In the genomic region with DNA sequence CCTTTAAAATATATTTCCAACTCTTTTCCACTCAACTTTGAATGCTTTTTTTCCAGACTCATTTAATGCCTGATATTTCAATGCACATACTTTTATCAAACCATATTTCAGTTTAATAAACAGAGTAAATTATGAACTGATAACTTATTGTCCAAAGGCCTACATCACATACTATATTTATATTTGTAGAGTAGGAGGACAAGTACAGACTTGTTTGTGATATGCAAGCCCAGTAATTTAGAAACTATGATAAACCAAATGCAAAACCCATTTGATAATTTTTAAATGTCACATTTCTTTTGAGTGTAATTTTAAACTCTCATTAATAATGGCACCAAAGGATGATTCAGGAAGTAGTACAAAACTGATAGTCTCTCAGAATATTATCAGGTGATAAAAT, we compare ENCODE assay signal across 1 cellular context.
TF ChIP-seq lines count a peak whose summit lies in the region.

No MANE protein-coding gene starts in this region.

TF ChIP-seq in GM23338, 12 proteins besides CTCF, POLR2A, EP300 and RAD21 (continued from another document):
- TF ChIP-seq, protein P1, sequence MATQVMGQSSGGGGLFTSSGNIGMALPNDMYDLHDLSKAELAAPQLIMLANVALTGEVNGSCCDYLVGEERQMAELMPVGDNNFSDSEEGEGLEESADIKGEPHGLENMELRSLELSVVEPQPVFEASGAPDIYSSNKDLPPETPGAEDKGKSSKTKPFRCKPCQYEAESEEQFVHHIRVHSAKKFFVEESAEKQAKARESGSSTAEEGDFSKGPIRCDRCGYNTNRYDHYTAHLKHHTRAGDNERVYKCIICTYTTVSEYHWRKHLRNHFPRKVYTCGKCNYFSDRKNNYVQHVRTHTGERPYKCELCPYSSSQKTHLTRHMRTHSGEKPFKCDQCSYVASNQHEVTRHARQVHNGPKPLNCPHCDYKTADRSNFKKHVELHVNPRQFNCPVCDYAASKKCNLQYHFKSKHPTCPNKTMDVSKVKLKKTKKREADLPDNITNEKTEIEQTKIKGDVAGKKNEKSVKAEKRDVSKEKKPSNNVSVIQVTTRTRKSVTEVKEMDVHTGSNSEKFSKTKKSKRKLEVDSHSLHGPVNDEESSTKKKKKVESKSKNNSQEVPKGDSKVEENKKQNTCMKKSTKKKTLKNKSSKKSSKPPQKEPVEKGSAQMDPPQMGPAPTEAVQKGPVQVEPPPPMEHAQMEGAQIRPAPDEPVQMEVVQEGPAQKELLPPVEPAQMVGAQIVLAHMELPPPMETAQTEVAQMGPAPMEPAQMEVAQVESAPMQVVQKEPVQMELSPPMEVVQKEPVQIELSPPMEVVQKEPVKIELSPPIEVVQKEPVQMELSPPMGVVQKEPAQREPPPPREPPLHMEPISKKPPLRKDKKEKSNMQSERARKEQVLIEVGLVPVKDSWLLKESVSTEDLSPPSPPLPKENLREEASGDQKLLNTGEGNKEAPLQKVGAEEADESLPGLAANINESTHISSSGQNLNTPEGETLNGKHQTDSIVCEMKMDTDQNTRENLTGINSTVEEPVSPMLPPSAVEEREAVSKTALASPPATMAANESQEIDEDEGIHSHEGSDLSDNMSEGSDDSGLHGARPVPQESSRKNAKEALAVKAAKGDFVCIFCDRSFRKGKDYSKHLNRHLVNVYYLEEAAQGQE (IDR thresholded peaks at IDR 0.05; ENCODE audit: unreplicated experiment), result no peak
- TF ChIP-seq EZH2 (IDR thresholded peaks at IDR 0.05; ENCODE audit: low read depth, unreplicated experiment), result no peak
- TF ChIP-seq, protein P2, sequence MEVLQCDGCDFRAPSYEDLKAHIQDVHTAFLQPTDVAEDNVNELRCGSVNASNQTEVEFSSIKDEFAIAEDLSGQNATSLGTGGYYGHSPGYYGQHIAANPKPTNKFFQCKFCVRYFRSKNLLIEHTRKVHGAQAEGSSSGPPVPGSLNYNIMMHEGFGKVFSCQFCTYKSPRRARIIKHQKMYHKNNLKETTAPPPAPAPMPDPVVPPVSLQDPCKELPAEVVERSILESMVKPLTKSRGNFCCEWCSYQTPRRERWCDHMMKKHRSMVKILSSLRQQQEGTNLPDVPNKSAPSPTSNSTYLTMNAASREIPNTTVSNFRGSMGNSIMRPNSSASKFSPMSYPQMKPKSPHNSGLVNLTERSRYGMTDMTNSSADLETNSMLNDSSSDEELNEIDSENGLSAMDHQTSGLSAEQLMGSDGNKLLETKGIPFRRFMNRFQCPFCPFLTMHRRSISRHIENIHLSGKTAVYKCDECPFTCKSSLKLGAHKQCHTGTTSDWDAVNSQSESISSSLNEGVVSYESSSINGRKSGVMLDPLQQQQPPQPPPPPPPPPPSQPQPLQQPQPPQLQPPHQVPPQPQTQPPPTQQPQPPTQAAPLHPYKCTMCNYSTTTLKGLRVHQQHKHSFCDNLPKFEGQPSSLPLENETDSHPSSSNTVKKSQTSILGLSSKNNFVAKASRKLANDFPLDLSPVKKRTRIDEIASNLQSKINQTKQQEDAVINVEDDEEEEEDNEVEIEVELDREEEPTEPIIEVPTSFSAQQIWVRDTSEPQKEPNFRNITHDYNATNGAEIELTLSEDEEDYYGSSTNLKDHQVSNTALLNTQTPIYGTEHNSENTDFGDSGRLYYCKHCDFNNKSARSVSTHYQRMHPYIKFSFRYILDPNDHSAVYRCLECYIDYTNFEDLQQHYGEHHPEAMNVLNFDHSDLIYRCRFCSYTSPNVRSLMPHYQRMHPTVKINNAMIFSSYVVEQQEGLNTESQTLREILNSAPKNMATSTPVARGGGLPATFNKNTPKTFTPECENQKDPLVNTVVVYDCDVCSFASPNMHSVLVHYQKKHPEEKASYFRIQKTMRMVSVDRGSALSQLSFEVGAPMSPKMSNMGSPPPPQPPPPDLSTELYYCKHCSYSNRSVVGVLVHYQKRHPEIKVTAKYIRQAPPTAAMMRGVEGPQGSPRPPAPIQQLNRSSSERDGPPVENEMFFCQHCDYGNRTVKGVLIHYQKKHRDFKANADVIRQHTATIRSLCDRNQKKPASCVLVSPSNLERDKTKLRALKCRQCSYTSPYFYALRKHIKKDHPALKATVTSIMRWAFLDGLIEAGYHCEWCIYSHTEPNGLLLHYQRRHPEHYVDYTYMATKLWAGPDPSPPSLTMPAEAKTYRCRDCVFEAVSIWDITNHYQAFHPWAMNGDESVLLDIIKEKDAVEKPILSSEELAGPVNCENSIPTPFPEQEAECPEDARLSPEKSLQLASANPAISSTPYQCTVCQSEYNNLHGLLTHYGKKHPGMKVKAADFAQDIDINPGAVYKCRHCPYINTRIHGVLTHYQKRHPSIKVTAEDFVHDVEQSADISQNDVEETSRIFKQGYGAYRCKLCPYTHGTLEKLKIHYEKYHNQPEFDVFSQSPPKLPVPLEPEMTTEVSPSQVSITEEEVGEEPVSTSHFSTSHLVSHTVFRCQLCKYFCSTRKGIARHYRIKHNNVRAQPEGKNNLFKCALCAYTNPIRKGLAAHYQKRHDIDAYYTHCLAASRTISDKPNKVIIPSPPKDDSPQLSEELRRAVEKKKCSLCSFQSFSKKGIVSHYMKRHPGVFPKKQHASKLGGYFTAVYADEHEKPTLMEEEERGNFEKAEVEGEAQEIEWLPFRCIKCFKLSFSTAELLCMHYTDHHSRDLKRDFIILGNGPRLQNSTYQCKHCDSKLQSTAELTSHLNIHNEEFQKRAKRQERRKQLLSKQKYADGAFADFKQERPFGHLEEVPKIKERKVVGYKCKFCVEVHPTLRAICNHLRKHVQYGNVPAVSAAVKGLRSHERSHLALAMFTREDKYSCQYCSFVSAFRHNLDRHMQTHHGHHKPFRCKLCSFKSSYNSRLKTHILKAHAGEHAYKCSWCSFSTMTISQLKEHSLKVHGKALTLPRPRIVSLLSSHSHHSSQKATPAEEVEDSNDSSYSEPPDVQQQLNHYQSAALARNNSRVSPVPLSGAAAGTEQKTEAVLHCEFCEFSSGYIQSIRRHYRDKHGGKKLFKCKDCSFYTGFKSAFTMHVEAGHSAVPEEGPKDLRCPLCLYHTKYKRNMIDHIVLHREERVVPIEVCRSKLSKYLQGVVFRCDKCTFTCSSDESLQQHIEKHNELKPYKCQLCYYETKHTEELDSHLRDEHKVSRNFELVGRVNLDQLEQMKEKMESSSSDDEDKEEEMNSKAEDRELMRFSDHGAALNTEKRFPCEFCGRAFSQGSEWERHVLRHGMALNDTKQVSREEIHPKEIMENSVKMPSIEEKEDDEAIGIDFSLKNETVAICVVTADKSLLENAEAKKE (CRISPR knock-in tag; IDR thresholded peaks at IDR 0.05), result no peak
TF ChIP-seq in GM23338: peak in this region for 0.
